In genomic region chr16:27400751-27401620, GRCh38 we compare ENCODE assay signal across 1 cellular context.
A peak's percentile ranks its signal among the peaks of the same experiment; 100 is the strongest.
TF ChIP-seq lines count a peak whose summit lies in the region.

No MANE protein-coding gene starts in this region.

TF ChIP-seq in IMR-90, 13 proteins besides CTCF, POLR2A, EP300 and RAD21:
- TF ChIP-seq BHLHE40 (IDR thresholded peaks at IDR 0.05; ENCODE audit: low read depth, low read length) (no peak), RCOR1 (IDR thresholded peaks at IDR 0.05; ENCODE audit: insufficient replicate concordance, low read length) (peak; percentile 41), RFX5 (IDR thresholded peaks at IDR 0.05; ENCODE audit: low read depth, low read length) (no peak), MAFK (IDR thresholded peaks at IDR 0.05; ENCODE audit: low read depth, low read length) (no peak), SMC3 (IDR thresholded peaks at IDR 0.05; ENCODE audit: low read depth, low read length) (no peak), CHD1 (IDR thresholded peaks at IDR 0.05; ENCODE audit: low read depth, low read length) (no peak), MAZ (IDR thresholded peaks at IDR 0.05; ENCODE audit: borderline replicate concordance, low read depth, low read length) (no peak), ELK1 (IDR thresholded peaks at IDR 0.05; ENCODE audit: borderline replicate concordance, low read depth, low read length) (no peak)
TF ChIP-seq in IMR-90: peak in this region for 1.
